In genomic region chr5:142930395-142930794, GRCh38 we compare ENCODE assay signal across 25 cellular contexts.
"Had no signal": no experiment of that assay in that cellular context is flagged by ENCODE, and none has a peak within 500 bp of the region (broad histone marks: within the 10 kb centered on the region; RNA-seq: fewer than 3 reads in every experiment).

No MANE protein-coding gene starts in this region.

- H3K36me3 ChIP-seq: ovary, right lobe of liver had no signal

- H3K27me3 Mint-ChIP-seq: activated CD4-positive, alpha-beta memory T cell treated with anti-CD3 and anti-CD28 coated beads, Interleukin-2, amount 10 ng/mL, durations not matched to agents 7 days and 5 days; activated naive CD4-positive, alpha-beta T cell treated with anti-CD3 and anti-CD28 coated beads, Interleukin-2, amount 10 ng/mL, durations not matched to agents 7 days and 5 days; naive thymus-derived CD4-positive, alpha-beta T cell; stimulated activated naive B cell treated with anti-CD40 and anti-IgM and Interleukin-4, amounts not matched to agents 10 μg/mL and 1 μg/mL and 100 μg/mL, for 72 hours had no signal

- H3K27me3 ChIP-seq: ascending aorta, esophagus muscularis mucosa, ovary, right lobe of liver, spleen had no signal

- H3K27ac Mint-ChIP-seq: activated CD4-positive, alpha-beta memory T cell treated with anti-CD3 and anti-CD28 coated beads, Interleukin-2, amount 10 ng/mL, durations not matched to agents 7 days and 5 days; stimulated activated naive B cell treated with anti-CD40 and anti-IgM and Interleukin-4, amounts not matched to agents 10 μg/mL and 1 μg/mL and 100 μg/mL, for 72 hours had no signal

- H3K27ac ChIP-seq: ascending aorta, ovary, SK-N-MC had no signal

- ATAC-seq: stimulated activated naive B cell treated with anti-CD40 and anti-IgM and Interleukin-4, amounts not matched to agents 10 μg/mL and 1 μg/mL and 100 μg/mL, for 72 hours had no signal

- H3K4me1 ChIP-seq: ascending aorta, right lobe of liver had no signal

- DNase-seq: activated CD4-positive, alpha-beta memory T cell treated with anti-CD3 and anti-CD28 coated beads, Interleukin-2, amount 10 ng/mL, durations not matched to agents 7 days and 5 days; activated CD4-positive, alpha-beta T cell treated with anti-CD3 and anti-CD28 coated beads for 48 hours; activated CD4-positive, CD25-positive, alpha-beta regulatory T cell; activated CD8-positive, alpha-beta memory T cell treated with anti-CD3 and anti-CD28 coated beads, Interleukin-2, amount 50 U/mL, for 48 hours; activated effector memory CD4-positive, alpha-beta T cell treated with Interleukin-2 at 50 U/mL for 16 hours; activated naive CD4-positive, alpha-beta T cell treated with anti-CD3 and anti-CD28 coated beads, Interleukin-2, amount 10 ng/mL, durations not matched to agents 7 days and 5 days; activated T-cell treated with anti-CD3 and anti-CD28 coated beads, Interleukin-2, amount 50 U/mL, for 48 hours; cerebellar nuclear complex; cortex of kidney; effector CD4-positive, alpha-beta T cell; hypothalamus; kidney; mesendoderm; naive thymus-derived CD4-positive, alpha-beta T cell; ovary; psoas muscle; right lobe of liver; spleen; stimulated activated CD4-positive, alpha-beta T cell treated with anti-CD3 and anti-CD28 coated beads, Interleukin-4, amount 100 ng/mL, for 4 hours; stimulated activated naive B cell treated with anti-CD40 and anti-IgM and Interleukin-4, amounts not matched to agents 10 μg/mL and 1 μg/mL and 100 μg/mL, for 72 hours; T-helper 1 cell; T1000 had no signal

- H3K4me3 ChIP-seq: ascending aorta, esophagus muscularis mucosa, ovary, psoas muscle, right lobe of liver, SK-N-MC, spleen had no signal

- H3K9me3 Mint-ChIP-seq: activated CD4-positive, alpha-beta memory T cell treated with anti-CD3 and anti-CD28 coated beads, Interleukin-2, amount 10 ng/mL, durations not matched to agents 7 days and 5 days; activated naive CD4-positive, alpha-beta T cell treated with anti-CD3 and anti-CD28 coated beads, Interleukin-2, amount 10 ng/mL, durations not matched to agents 7 days and 5 days; stimulated activated naive B cell treated with anti-CD40 and anti-IgM and Interleukin-4, amounts not matched to agents 10 μg/mL and 1 μg/mL and 100 μg/mL, for 72 hours had no signal

- H3K4me3 Mint-ChIP-seq: activated CD4-positive, alpha-beta memory T cell treated with anti-CD3 and anti-CD28 coated beads, Interleukin-2, amount 10 ng/mL, durations not matched to agents 7 days and 5 days; activated naive CD4-positive, alpha-beta T cell treated with anti-CD3 and anti-CD28 coated beads, Interleukin-2, amount 10 ng/mL, durations not matched to agents 7 days and 5 days; stimulated activated naive B cell treated with anti-CD40 and anti-IgM and Interleukin-4, amounts not matched to agents 10 μg/mL and 1 μg/mL and 100 μg/mL, for 72 hours had no signal

- H3K9me3 ChIP-seq: ascending aorta, esophagus muscularis mucosa, ovary, psoas muscle, right lobe of liver, spleen had no signal
